Comparison of ENCODE assay signal across 8 cellular contexts in the genomic region with DNA sequence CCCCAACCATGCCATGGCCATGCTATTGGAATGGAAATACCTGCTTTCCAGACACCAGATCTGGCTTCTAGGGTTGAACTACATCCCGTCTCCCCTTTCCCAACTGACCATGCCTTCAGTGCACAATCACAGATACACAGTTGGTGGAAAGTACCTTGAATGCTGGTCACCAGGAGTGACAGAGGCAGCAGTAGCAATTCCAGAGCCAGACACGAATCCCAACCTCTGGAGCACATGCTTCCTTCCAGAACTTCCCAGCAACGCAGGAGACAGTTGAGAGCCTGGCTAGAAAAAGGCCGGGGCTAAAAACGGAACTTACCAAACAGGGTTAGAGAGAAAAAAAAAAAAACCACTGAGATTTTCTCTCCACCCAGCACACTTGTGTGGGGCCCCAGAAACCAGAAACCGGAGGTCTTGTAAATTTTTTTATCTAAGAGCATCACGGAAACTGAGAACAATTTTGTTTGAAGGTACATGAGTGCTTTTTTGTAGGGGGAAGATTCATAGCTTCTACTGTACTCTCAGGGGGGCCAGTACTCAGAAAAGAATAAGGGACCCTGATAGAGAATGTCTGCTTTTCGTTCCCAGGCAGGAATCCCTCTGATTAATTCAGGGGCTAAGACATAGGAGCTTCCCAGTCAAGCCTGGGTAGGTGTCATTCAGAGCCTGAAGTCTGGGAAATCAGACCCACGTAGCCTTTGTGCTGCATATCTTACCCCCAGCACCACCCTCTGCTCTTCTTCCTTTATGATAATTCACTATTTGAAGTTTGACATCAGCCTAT. TPM values are rescaled to one million over a fixed set of nuclear protein-coding genes. Genes with fewer than 3 reads are reported as not detected.
DNase-seq lines count a peak whose midpoint lies in the region; ATAC-seq and TF ChIP-seq lines count a peak whose summit lies in the region.

A gene with protein sequence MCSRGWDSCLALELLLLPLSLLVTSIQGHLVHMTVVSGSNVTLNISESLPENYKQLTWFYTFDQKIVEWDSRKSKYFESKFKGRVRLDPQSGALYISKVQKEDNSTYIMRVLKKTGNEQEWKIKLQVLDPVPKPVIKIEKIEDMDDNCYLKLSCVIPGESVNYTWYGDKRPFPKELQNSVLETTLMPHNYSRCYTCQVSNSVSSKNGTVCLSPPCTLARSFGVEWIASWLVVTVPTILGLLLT (minus strand): TSS at position 295 of the 784 bp plus-strand sequence. CDS start 59 bp downstream, at position 236.

- TF ChIP-seq POLR2A in breast epithelium (IDR thresholded peaks at IDR 0.05), result no peak

- H3K9me3 ChIP-seq in SU-DHL-6 (ENCODE audit: insufficient read depth, low read length) (no peaks in the 10 kb centered on the region), thymus (ENCODE audit: control insufficient read depth) (no peaks in the 10 kb centered on the region), breast epithelium (no peaks in the 10 kb centered on the region)
- no peaks in the 10 kb centered on the region for H3K9me3 ChIP-seq in effector memory CD4-positive, alpha-beta T cell (ENCODE audit: control insufficient read depth, low read length)

- WGBS in thymus, result 3% methylated on average over 9 of the region's 9 CpGs

- H3K36me3 ChIP-seq in GM06990 (ENCODE audit: control insufficient read depth, insufficient read depth, low read length), result peaks cover 5% of the 10 kb centered on the region
- H3K36me3 ChIP-seq in SU-DHL-6 (ENCODE audit: low read length), result peaks cover 19% of the 10 kb centered on the region
- H3K36me3 ChIP-seq in effector memory CD4-positive, alpha-beta T cell (ENCODE audit: control insufficient read depth, insufficient read depth, low read length), result peaks cover 3% of the 10 kb centered on the region
- no peaks in the 10 kb centered on the region for H3K36me3 ChIP-seq in thymus (ENCODE audit: control insufficient read depth, insufficient read depth)
- no peaks in the 10 kb centered on the region for H3K36me3 ChIP-seq in breast epithelium

- H3K27ac ChIP-seq in SU-DHL-6 (ENCODE audit: low read depth, low read length) (peak within 1 kb of the TSS; percentile 99), thymus (ENCODE audit: low read depth) (peak within 1 kb of the TSS; percentile 97), breast epithelium (no peak within 1 kb of the TSS)
- peak within 1 kb of the TSS; percentile 90 for H3K27ac ChIP-seq in effector memory CD4-positive, alpha-beta T cell (ENCODE audit: insufficient read depth, low read length, poor library complexity, severe bottlenecking)

- H3K9me2 ChIP-seq in SU-DHL-6 (replicated peaks; ENCODE audit: insufficient read depth, low read length), result no peaks in the 10 kb centered on the region

- peak; percentile 36 for ATAC-seq in HG02610 (IDR thresholded peaks at IDR 0.05; ENCODE audit: unreplicated experiment)

- 0 out of 2 replicates have a peak, but pooled peaks cover under 1% of the 10 kb centered on the region for H4K20me1 ChIP-seq in SU-DHL-6 (ENCODE audit: low read depth, low read length)

- H3K4me3 ChIP-seq in GM06990 (replicated peaks; ENCODE audit: low read depth, low read length) (peak within 1 kb of the TSS; percentile 98), SU-DHL-6 (ENCODE audit: insufficient read depth, low read length, poor library complexity, severe bottlenecking) (peak within 1 kb of the TSS; percentile 77), thymus (ENCODE audit: low read length) (peak within 1 kb of the TSS; percentile 88), breast epithelium (peak within 1 kb of the TSS in 1 of 3 donors; percentile 18)
- peak within 1 kb of the TSS; percentile 69 for H3K4me3 ChIP-seq in effector memory CD4-positive, alpha-beta T cell (ENCODE audit: insufficient read depth, low read depth, low read length, poor library complexity, severe bottlenecking)

- peak within 1 kb of the TSS; percentile 84 for H3K4me2 ChIP-seq in SU-DHL-6 (ENCODE audit: low read depth, low read length, poor library complexity, severe bottlenecking)

- DNase-seq in GM06990 (ENCODE audit: extremely low read depth, insufficient read length) (peak; percentile 72), breast epithelium (ENCODE audit: low spot score in 2 of 2) (no peak), NCI-H1436 treated with DMSO at 0.1 percent for 48 hours (lab: John Stamatoyannopoulos, UW) (no peak), inferior parietal cortex (ENCODE audit: extremely low spot score) (no peak)
- peak; percentile 20 to 39 (median 28) for DNase-seq in effector memory CD4-positive, alpha-beta T cell

- H3F3A ChIP-seq in SU-DHL-6 (ENCODE audit: insufficient read depth), result peaks cover 59% of the 10 kb centered on the region

- H3K9ac ChIP-seq in SU-DHL-6 (ENCODE audit: low read length), result peak within 1 kb of the TSS; percentile 84

- H3K4me1 ChIP-seq in effector memory CD4-positive, alpha-beta T cell (ENCODE audit: control insufficient read depth, insufficient read depth, low read length, poor library complexity, severe bottlenecking), result peaks cover 48% of the 10 kb centered on the region
- H3K4me1 ChIP-seq in thymus (ENCODE audit: control insufficient read depth, insufficient read depth, low read length), result peaks cover 51% of the 10 kb centered on the region
- H3K4me1 ChIP-seq in breast epithelium, result no peaks in the 10 kb centered on the region

- no peak within 1 kb of the TSS for H2AFZ ChIP-seq in SU-DHL-6 (ENCODE audit: low read depth, low read length, severe bottlenecking)

- peaks cover 50% of the 10 kb centered on the region for H3K79me2 ChIP-seq in SU-DHL-6 (ENCODE audit: insufficient read depth, low read length)

- intact Hi-C loops in breast epithelium (cut with DNase I; ENCODE audit: low total_unique reads), result loop anchor here (5.0 kb wide), 1 partner anchor 169 kb away; no protein-coding TSS in a partner anchor

- H3K27me3 ChIP-seq in GM06990 (replicated peaks; ENCODE audit: control insufficient read depth, insufficient read depth, low read length), result no peaks in the 10 kb centered on the region
- H3K27me3 ChIP-seq in SU-DHL-6 (ENCODE audit: low read length), result no peaks in the 10 kb centered on the region
- no peaks in the 10 kb centered on the region for H3K27me3 ChIP-seq in effector memory CD4-positive, alpha-beta T cell (replicated peaks; ENCODE audit: control insufficient read depth, insufficient read depth, low read length, poor library complexity, severe bottlenecking)
- H3K27me3 ChIP-seq in thymus (ENCODE audit: control insufficient read depth, insufficient read depth), result no peaks in the 10 kb centered on the region
- H3K27me3 ChIP-seq in breast epithelium, result peaks cover 0 to 3% of the 10 kb centered on the region in 2 donors

- TF ChIP-seq CTCF in GM06990 (IDR thresholded peaks at IDR 0.05; ENCODE audit: insufficient read depth, low read length, poor library complexity, severe bottlenecking) (no peak), SU-DHL-6 (IDR thresholded peaks at IDR 0.05; ENCODE audit: insufficient read depth, low read length, poor library complexity, severe bottlenecking) (no peak), breast epithelium (IDR thresholded peaks at IDR 0.05) (no peak)

RNA-seq across cellular contexts. Expression of the gene that starts here (rescaled TPM):
- 157 TPM for polyA plus RNA-seq in thymus
- total RNA-seq in breast epithelium, result 10 to 100 TPM in 1 of 3 donors, 1 to 10 TPM in 2; 5.4 to 12.3 (median 8.8) TPM

Comparison
In these comparisons a context has a peak if more than half of its experiments do, and no peak if none do; other contexts are left out.
1. DNase-seq: peak in GM06990 (single experiment) and effector memory CD4-positive, alpha-beta T cell (3 of 3); none in breast epithelium (0 of 2), NCI-H1436 treated with DMSO at 0.1 percent for 48 hours (single experiment) and inferior parietal cortex (single experiment).
2. H3K27ac ChIP-seq: peak in SU-DHL-6 (single experiment), effector memory CD4-positive, alpha-beta T cell (single experiment) and thymus (single experiment); none in breast epithelium (0 of 2).